Comparison of ENCODE assay signal across 9 cellular contexts in the genomic region with DNA sequence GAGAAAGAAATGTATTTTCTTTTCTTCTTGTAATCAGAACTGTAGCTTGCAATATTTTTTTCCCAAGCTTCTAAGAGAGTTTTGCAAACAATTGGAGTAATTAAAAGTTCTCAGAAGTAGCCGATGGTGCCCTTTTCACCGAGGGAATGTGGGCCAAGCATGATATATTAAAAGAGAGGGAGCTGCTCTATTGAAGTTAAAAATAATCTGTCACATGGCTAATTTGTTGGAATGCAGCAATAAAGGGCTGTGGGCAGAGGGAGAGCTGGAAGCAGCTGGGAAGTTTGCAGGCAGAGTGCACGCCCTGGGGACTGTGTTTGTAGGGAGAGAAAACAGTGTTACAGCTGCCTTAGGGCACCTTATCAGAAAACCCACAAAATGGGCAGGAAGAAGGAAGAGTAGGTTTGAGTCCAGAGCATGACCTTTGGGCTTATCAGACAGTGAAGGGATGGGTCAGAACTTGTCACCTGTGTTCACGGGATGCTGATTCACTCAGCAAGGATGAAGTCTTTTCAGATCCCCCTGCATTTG. TPM values are rescaled to one million over a fixed set of nuclear protein-coding genes. Genes with fewer than 3 reads are reported as not detected.
DNase-seq lines count a peak whose midpoint lies in the region; ATAC-seq, FAIRE-seq and TF ChIP-seq lines count a peak whose summit lies in the region.
"Had no signal": no experiment of that assay in that cellular context is flagged by ENCODE, and none has a peak within 500 bp of the region (broad histone marks: within the 10 kb centered on the region; RNA-seq: fewer than 3 reads in every experiment).

No MANE protein-coding gene starts in this region.

- H3K36me3 Mint-ChIP-seq in activated CD8-positive, alpha-beta T cell treated with anti-CD3 and anti-CD28 coated beads for 36 hours (ENCODE audit: low read depth) = no peaks in the 10 kb centered on the region

- no peak for TF ChIP-seq POLR2A in stomach (IDR thresholded peaks at IDR 0.05)

- no peaks in the 10 kb centered on the region for H4K20me1 ChIP-seq in mammary epithelial cell (ENCODE audit: insufficient read depth, low read length)

- H3K9me3 ChIP-seq in mammary epithelial cell (replicated peaks; ENCODE audit: insufficient read depth, low read length) = no peaks in the 10 kb centered on the region
- H3K9me3 ChIP-seq in stomach = no peaks in the 10 kb centered on the region

- dilution Hi-C loops in mammary epithelial cell (cut with HindIII; ENCODE audit: low sequenced_read_pairs) = no loop called here

- H3K4me2 ChIP-seq in mammary epithelial cell (ENCODE audit: insufficient read depth, low read depth, low read length) = peak overlapping the region; percentile 63

- H3K4me1 Mint-ChIP-seq in activated CD8-positive, alpha-beta T cell treated with anti-CD3 and anti-CD28 coated beads for 36 hours (ENCODE audit: low read depth) = peaks cover 11% of the 10 kb centered on the region

- no peaks in the 10 kb centered on the region for H3K36me3 ChIP-seq in mammary epithelial cell (ENCODE audit: insufficient read depth, low read length)
- no peaks in the 10 kb centered on the region for H3K36me3 ChIP-seq in stomach

- FAIRE-seq in HTR-8/SVneo (lab: Jason Lieb, UNC) = peak; percentile 33

- no peaks in the 10 kb centered on the region for H3K79me2 ChIP-seq in mammary epithelial cell (ENCODE audit: insufficient read depth, low read length)

- H3K27ac ChIP-seq in mammary epithelial cell (ENCODE audit: insufficient read depth, low read depth, low read length) (peak overlapping the region; percentile 40), stomach (peak overlapping the region; percentile 4 to 73 (median 55))
- H3K27ac ChIP-seq: HL-60 had no signal

- no peaks in the 10 kb centered on the region for H3K9me3 Mint-ChIP-seq in activated CD8-positive, alpha-beta T cell treated with anti-CD3 and anti-CD28 coated beads for 36 hours

- no peaks in the 10 kb centered on the region for H3K27me3 ChIP-seq in mammary epithelial cell (ENCODE audit: insufficient read depth, low read length)
- H3K27me3 ChIP-seq in stomach = no peaks in the 10 kb centered on the region

- DNase-seq in HTR-8/SVneo (ENCODE audit: insufficient read length, low spot score) (no peak), mammary epithelial cell (peak; percentile 62), left colon (peak; percentile 63 to 76), stomach (peak; percentile 69), DMS53 treated with DMSO at 0.1 percent for 48 hours (lab: John Stamatoyannopoulos, UW; ENCODE audit: unreplicated experiment) (no peak), DMS153 (lab: John Stamatoyannopoulos, UW) (no peak)
- no peak for DNase-seq in activated CD4-positive, CD25-positive, alpha-beta regulatory T cell treated with anti-CD3 and anti-CD28 coated beads, Interleukin-2, amount 50 U/mL, for 72 hours
- DNase-seq in activated CD8-positive, alpha-beta T cell treated with anti-CD3 and anti-CD28 coated beads for 36 hours = no peak

- no peak overlapping the region for H3K9ac ChIP-seq in mammary epithelial cell (ENCODE audit: insufficient read depth, low read length)

- H3K4me3 ChIP-seq in mammary epithelial cell (replicated peaks in 1 of 3; ENCODE audit: insufficient read depth in 1 of 3, low read depth in 2 of 3, low read length in 3 of 3) = no peak overlapping the region
- H3K4me3 ChIP-seq in stomach = peak overlapping the region in 1 of 4 donors; percentile 10

- BruUV-seq in mammary epithelial cell (replicated peaks; lab: Mats Ljungman, UMichigan) = no TSS peak

- H3K4me1 ChIP-seq in mammary epithelial cell (ENCODE audit: insufficient read depth, low read length) (peaks cover 46% of the 10 kb centered on the region), stomach (peaks cover 9 to 43% (median 36%) of the 10 kb centered on the region in 4 donors)

- H3K27ac Mint-ChIP-seq in activated CD8-positive, alpha-beta T cell treated with anti-CD3 and anti-CD28 coated beads for 36 hours = no peak overlapping the region

- intact Hi-C loops in mammary epithelial cell (cut with micrococcal nuclease) (no loop called here), left colon (cut with DNase I, micrococcal nuclease) (no loop called here), stomach (cut with DNase I; ENCODE audit: low total_unique reads) (no loop called here)
- intact Hi-C loops in activated CD8-positive, alpha-beta T cell treated with anti-CD3 and anti-CD28 coated beads for 36 hours (cut with micrococcal nuclease) = no loop called here

- POLR2A ChIA-PET in activated CD8-positive, alpha-beta T cell treated with anti-CD3 and anti-CD28 coated beads for 36 hours (lab: Charles Lee) = interaction anchor here (0.8 to 1.6 kb wide), 3 partner anchors 9 to 177 kb away, joined by 3 to 5 read pairs (median 4); no protein-coding TSS in a partner anchor

- CTCF ChIA-PET in mammary epithelial cell (lab: Charles Lee; ENCODE audit: low non-redundant PET) = no interaction called here
- CTCF ChIA-PET in activated CD8-positive, alpha-beta T cell treated with anti-CD3 and anti-CD28 coated beads for 36 hours (lab: Charles Lee) = interaction anchor here (0.8 to 3.9 kb wide), 4 partner anchors 9 to 255 kb away, joined by 3 to 19 read pairs (median 3); no protein-coding TSS in a partner anchor

- WGBS in mammary epithelial cell (ENCODE audit: low coverage, missing lambda C conversion rate) = 0% methylated on average over 4 of the region's 4 CpGs
- 11 to 21% (median 15%) methylated on average over 4 of the region's 4 CpGs for WGBS in stomach, 5 donors

- in situ Hi-C loops in mammary epithelial cell (cut with MboI; ENCODE audit: low sequenced_read_pairs in 2 of 2) = no loop called here

- no peak for TF ChIP-seq EP300 in stomach (IDR thresholded peaks at IDR 0.05)

- peak overlapping the region; percentile 24 for H2AFZ ChIP-seq in mammary epithelial cell (ENCODE audit: low read depth, low read length)

- no peaks in the 10 kb centered on the region for H3K27me3 Mint-ChIP-seq in activated CD8-positive, alpha-beta T cell treated with anti-CD3 and anti-CD28 coated beads for 36 hours

- no peak for TF ChIP-seq CTCF in mammary epithelial cell (conservative IDR thresholded peaks at IDR 0.05 in 1 of 2, IDR thresholded peaks at IDR 0.05 in 1 of 2; ENCODE audit: extremely low read depth in 1 of 2, insufficient read depth in 1 of 2, low read depth in 1 of 2, low read length in 2 of 2)
- TF ChIP-seq CTCF in stomach (IDR thresholded peaks at IDR 0.05) = no peak
- TF ChIP-seq CTCF in activated CD8-positive, alpha-beta T cell treated with anti-CD3 and anti-CD28 coated beads for 36 hours (IDR thresholded peaks at IDR 0.05) = no peak

- no peak overlapping the region for H3K4me3 Mint-ChIP-seq in activated CD8-positive, alpha-beta T cell treated with anti-CD3 and anti-CD28 coated beads for 36 hours

- ATAC-seq in left colon = peak; percentile 83
- ATAC-seq in activated CD8-positive, alpha-beta T cell treated with anti-CD3 and anti-CD28 coated beads for 36 hours = no peak

RNA-seq across cellular contexts. Expression of a gene that starts 18.5 kb away (rescaled TPM):
- total RNA-seq in mammary epithelial cell (10 to 100 TPM; 13.2 to 32.8 TPM), left colon (10 to 100 TPM; 33.2 to 36.6 TPM), stomach (100 to 1,000 TPM in 2 of 5 donors, 10 to 100 TPM in 3; 11.6 to 209 (median 35.1) TPM)
- polyA plus RNA-seq in mammary epithelial cell (14.5 TPM), stomach (10 to 100 TPM in 1 of 3 donors, 1 to 10 TPM in 2; 7.6 to 13.6 (median 8.8) TPM)
- polyA minus RNA-seq in mammary epithelial cell = 67.6 TPM
- total RNA-seq in activated CD8-positive, alpha-beta T cell treated with anti-CD3 and anti-CD28 coated beads for 36 hours = 10 to 100 TPM; 39.4 to 41.6 TPM

RNA-seq across cellular contexts. Expression of a gene that starts 20.1 kb away (rescaled TPM):
- total RNA-seq in mammary epithelial cell (100 to 1,000 TPM in 1 of 2 donors, 10 to 100 TPM in 1; 96.5 to 174 TPM), left colon (100 to 1,000 TPM; 153 to 186 TPM), stomach (10 to 100 TPM in 4 of 5 donors, 1 to 10 TPM in 1; 9.3 to 76.3 (median 46.8) TPM)
- polyA plus RNA-seq in mammary epithelial cell (222 TPM), stomach (10 to 100 TPM; 45.1 to 55.7 (median 52.9) TPM)
- 340 TPM for polyA minus RNA-seq in mammary epithelial cell
- total RNA-seq in activated CD8-positive, alpha-beta T cell treated with anti-CD3 and anti-CD28 coated beads for 36 hours = 100 to 1,000 TPM; 159 to 163 TPM

RNA-seq across cellular contexts. Expression of a gene that starts 52.8 kb away (rescaled TPM):
- under 1 TPM; 0.17 to 0.56 TPM for total RNA-seq in mammary epithelial cell
- not detected for polyA plus RNA-seq in mammary epithelial cell
- not detected for polyA minus RNA-seq in mammary epithelial cell
- total RNA-seq in left colon = 1 to 10 TPM; 2.5 to 9.4 TPM
- total RNA-seq in stomach = 10 to 100 TPM in 2 of 5 donors, 1 to 10 TPM in 2, not detected in 1; 1.8 to 31.9 (median 10.8) TPM
- polyA plus RNA-seq in stomach = 10 to 100 TPM in 2 of 3 donors, 1 to 10 TPM in 1; 3.8 to 60.1 (median 37.6) TPM
- total RNA-seq in activated CD8-positive, alpha-beta T cell treated with anti-CD3 and anti-CD28 coated beads for 36 hours = 1 to 10 TPM; 1.2 to 2.2 TPM

Comparison
In these comparisons a context has a peak if more than half of its experiments do, and no peak if none do; other contexts are left out.
1. DNase-seq: peak in mammary epithelial cell (single experiment), left colon (2 of 2) and stomach (single experiment); none in HTR-8/SVneo (single experiment), DMS53 treated with DMSO at 0.1 percent for 48 hours (single experiment), DMS153 (single experiment), activated CD4-positive, CD25-positive, alpha-beta regulatory T cell treated with anti-CD3 and anti-CD28 coated beads, Interleukin-2, amount 50 U/mL, for 72 hours (single experiment) and activated CD8-positive, alpha-beta T cell treated with anti-CD3 and anti-CD28 coated beads for 36 hours (single experiment).